In genomic region chr10:87723500-87723899, GRCh38 we compare ENCODE assay signal across 30 cellular contexts.
DNase-seq lines count a peak whose midpoint lies in the region; ATAC-seq, FAIRE-seq and TF ChIP-seq lines count a peak whose summit lies in the region.
"Had no signal": no experiment of that assay in that cellular context is flagged by ENCODE, and none has a peak within 500 bp of the region (broad histone marks: within the 10 kb centered on the region; RNA-seq: fewer than 3 reads in every experiment).

No MANE protein-coding gene starts in this region.

- no peaks in the 10 kb centered on the region for H3K27me3 ChIP-seq in mucosa of rectum (ENCODE audit: control insufficient read depth in 2 of 2, insufficient read depth in 2 of 2, low read length in 2 of 2)
- no peaks in the 10 kb centered on the region for H3K27me3 ChIP-seq in spleen (replicated peaks in 1 of 7)
- H3K27me3 ChIP-seq: BLaER1, tibial nerve had no signal

- DNase-seq in GM12891 (ENCODE audit: insufficient read length, low spot score) (no peak), NCI-H1048 (lab: John Stamatoyannopoulos, UW) (peak; percentile 5), epidermal melanocyte (ENCODE audit: insufficient read length, low spot score) (peak; percentile 27), spleen (no peak)
- DNase-seq: activated CD4-positive, alpha-beta T cell treated with anti-CD3 and anti-CD28 coated beads, Interleukin-2, amount 10 ng/mL, durations not matched to agents 7 days and 5 days; activated gamma-delta T cell; activated T-cell treated with anti-CD3 and anti-CD28 coated beads, Interleukin-2, amount 50 U/mL, for 24 hours; COR-L47; DMS79; effector CD4-positive, alpha-beta T cell; H7; head of caudate nucleus; Karpas-422; kidney glomerular epithelial cell; mammary epithelial cell; NCI-H1694 treated with DMSO at 0.1 percent for 48 hours; NCI-H2171 treated with DMSO at 0.1 percent for 48 hours; NCI-H510A treated with DMSO at 0.1 percent for 48 hours; PC-9; right cardiac atrium; SHP77; SW 1271; T1000 had no signal

- intact Hi-C loops in spleen (cut with DNase I; ENCODE audit: low total_unique reads) = no loop called here

- no peaks in the 10 kb centered on the region for H3K9me3 ChIP-seq in mucosa of rectum (ENCODE audit: control insufficient read depth in 2 of 2, low read length in 2 of 2)
- H3K9me3 ChIP-seq in spleen = no peaks in the 10 kb centered on the region
- H3K9me3 ChIP-seq: BLaER1, tibial nerve had no signal

- WGBS in spleen, 5 donors = 51 to 67% (median 64%) methylated on average over 6 of the region's 6 CpGs

- H3K9ac ChIP-seq in mucosa of rectum (ENCODE audit: low read depth in 1 of 2, low read length in 2 of 2) = no peak overlapping the region
- H3K9ac ChIP-seq: BLaER1 had no signal

- no peak for TF ChIP-seq CTCF in spleen (IDR thresholded peaks at IDR 0.05 in 8 of 11, conservative IDR thresholded peaks at IDR 0.05 in 3 of 11)

- H3K4me3 ChIP-seq in mucosa of rectum (ENCODE audit: low read length in 2 of 2) = peak overlapping the region in 1 of 2 donors; percentile 55
- H3K4me3 ChIP-seq in spleen = no peak overlapping the region
- H3K4me3 ChIP-seq: BLaER1, PC-9, tibial nerve had no signal

- TF ChIP-seq POLR2A in GM12891 (IDR thresholded peaks at IDR 0.05; ENCODE audit: low read depth, low read length) (no peak), spleen (IDR thresholded peaks at IDR 0.05) (no peak)

- H3K4me1 ChIP-seq in mucosa of rectum (ENCODE audit: control insufficient read depth in 2 of 2, insufficient read depth in 2 of 2, low read length in 2 of 2) = peaks cover 12 to 15% of the 10 kb centered on the region in 2 donors
- H3K4me1 ChIP-seq in spleen = no peaks in the 10 kb centered on the region
- H3K4me1 ChIP-seq: tibial nerve had no signal

- ATAC-seq in GM18861 (IDR thresholded peaks at IDR 0.05; ENCODE audit: unreplicated experiment) = no peak
- ATAC-seq in GM19324 (IDR thresholded peaks at IDR 0.05; ENCODE audit: low FRiP score, unreplicated experiment) = no peak
- no peak for ATAC-seq in GM18870 (IDR thresholded peaks at IDR 0.05; ENCODE audit: unreplicated experiment)
- ATAC-seq: right cardiac atrium had no signal

- H3K36me3 ChIP-seq in mucosa of rectum (ENCODE audit: control insufficient read depth in 2 of 2, insufficient read depth in 2 of 2, low read length in 2 of 2) = peaks cover 8 to 9% of the 10 kb centered on the region in 2 donors
- no peaks in the 10 kb centered on the region for H3K36me3 ChIP-seq in spleen
- H3K36me3 ChIP-seq: BLaER1, tibial nerve had no signal

- H3K27ac ChIP-seq in mucosa of rectum (ENCODE audit: low read depth in 2 of 2, low read length in 2 of 2) = peak overlapping the region; percentile 33 to 73
- H3K27ac ChIP-seq in spleen = no peak overlapping the region
- H3K27ac ChIP-seq: BLaER1, PC-9, tibial nerve had no signal

- FAIRE-seq in GM12891 (lab: Jason Lieb, UNC) = peak; percentile 13
- FAIRE-seq: GM18507 had no signal

TF ChIP-seq in GM12891, 5 proteins besides CTCF, POLR2A, EP300 and RAD21:
- no peak for TF ChIP-seq TAF1 (IDR thresholded peaks at IDR 0.05; ENCODE audit: low read depth, low read length)
- no peak for TF ChIP-seq POU2F2 (IDR thresholded peaks at IDR 0.05; ENCODE audit: low read depth, low read length)
- no peak for TF ChIP-seq PAX5 (IDR thresholded peaks at IDR 0.05; ENCODE audit: insufficient read depth, low read length, severe bottlenecking)
- no peak for TF ChIP-seq SPI1 (IDR thresholded peaks at IDR 0.05; ENCODE audit: low read depth, low read length)
- TF ChIP-seq POLR2AphosphoS5 (IDR thresholded peaks at IDR 0.05; ENCODE audit: low read depth, low read length) = no peak

Comparison
In these comparisons a context has a peak if more than half of its experiments do, and no peak if none do; other contexts are left out.
1. DNase-seq: peak in NCI-H1048 (single experiment) and epidermal melanocyte (single experiment); none in GM12891 (single experiment) and spleen (single experiment).
2. H3K27ac ChIP-seq: peak in mucosa of rectum (2 of 2); none in spleen (0 of 8).